ENCODE assay signal across 8 cellular contexts in the genomic region with DNA sequence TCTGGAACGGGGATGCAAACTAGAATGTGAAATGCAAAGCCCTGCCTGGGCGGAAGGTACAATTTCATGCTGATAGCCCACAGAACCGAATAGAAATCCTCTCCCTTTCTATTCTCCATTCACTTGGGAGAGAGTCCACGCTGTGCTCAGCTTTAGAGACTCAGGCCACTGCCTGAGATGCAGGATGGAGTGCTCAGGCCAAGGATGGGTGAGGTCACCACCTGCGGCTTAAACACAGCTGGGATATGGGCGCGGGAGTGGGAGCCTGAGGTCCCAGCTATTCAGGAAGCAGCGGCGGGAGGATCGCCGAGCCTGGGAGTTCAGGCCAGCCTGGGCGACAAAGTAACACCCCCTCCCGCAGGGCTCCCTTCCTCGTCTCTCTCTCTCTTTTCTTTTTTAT.
DNase-seq lines count a peak whose midpoint lies in the region; ATAC-seq and TF ChIP-seq lines count a peak whose summit lies in the region.

No MANE protein-coding gene starts in this region.

- DNase-seq in activated naive CD4-positive, alpha-beta T cell treated with anti-CD3 and anti-CD28 coated beads, Interleukin-2, amount 10 ng/mL, durations not matched to agents 7 days and 5 days, result peak; percentile 23
- no peak for DNase-seq in activated naive CD4-positive, alpha-beta T cell treated with Interleukin-2 at 50 U/mL for 16 hours
- DNase-seq in amniotic epithelial cell (ENCODE audit: low read depth) (peak; percentile 49), skeletal muscle cell (ENCODE audit: low read depth) (no peak), erythroblast (lab: John Stamatoyannopoulos, UW) (no peak)

- H3K4me3 ChIP-seq in HUES6 (ENCODE audit: low read depth, low read length), result peak overlapping the region; percentile 54
- peak overlapping the region; percentile 99 for H3K4me3 ChIP-seq in iPS-18a (ENCODE audit: low read length)
- peak overlapping the region; percentile 84 for H3K4me3 ChIP-seq in skeletal muscle cell (ENCODE audit: low read depth, low read length)

- no peaks in the 10 kb centered on the region for H3K27me3 Mint-ChIP-seq in activated naive CD4-positive, alpha-beta T cell treated with anti-CD3 and anti-CD28 coated beads, Interleukin-2, amount 10 ng/mL, durations not matched to agents 7 days and 5 days

- H3K9me3 ChIP-seq in HUES6 (ENCODE audit: control insufficient read depth, insufficient read depth, low read depth, low read length), result no peaks in the 10 kb centered on the region
- H3K9me3 ChIP-seq in iPS-18a (ENCODE audit: control insufficient read depth, low read depth, low read length), result no peaks in the 10 kb centered on the region

- H3K9me3 Mint-ChIP-seq in activated naive CD4-positive, alpha-beta T cell treated with anti-CD3 and anti-CD28 coated beads, Interleukin-2, amount 10 ng/mL, durations not matched to agents 7 days and 5 days, result peaks cover 33% of the 10 kb centered on the region

- H3K27me3 ChIP-seq in HUES6 (ENCODE audit: control insufficient read depth, insufficient read depth, low read length) (no peaks in the 10 kb centered on the region), iPS-18a (ENCODE audit: control insufficient read depth, insufficient read depth, low read length) (peaks cover 21% of the 10 kb centered on the region)

- CTCF ChIA-PET in activated naive CD4-positive, alpha-beta T cell treated with anti-CD3 and anti-CD28 coated beads, Interleukin-2, amount 10 ng/mL, durations not matched to agents 7 days and 5 days (lab: Charles Lee), result no interaction called here

- no peak for ATAC-seq in HG02763 (IDR thresholded peaks at IDR 0.05; ENCODE audit: unreplicated experiment)

- H3K27ac Mint-ChIP-seq in activated naive CD4-positive, alpha-beta T cell treated with anti-CD3 and anti-CD28 coated beads, Interleukin-2, amount 10 ng/mL, durations not matched to agents 7 days and 5 days, result peak overlapping the region; percentile 2

- H3K27ac ChIP-seq in HUES6 (ENCODE audit: low read depth, low read length) (no peak overlapping the region), iPS-18a (ENCODE audit: low read length) (no peak overlapping the region)

- H3K36me3 ChIP-seq in HUES6 (ENCODE audit: control insufficient read depth, insufficient read depth, low read length), result peaks cover 7% of the 10 kb centered on the region
- no peaks in the 10 kb centered on the region for H3K36me3 ChIP-seq in iPS-18a (ENCODE audit: control insufficient read depth, low read depth, low read length)

- H3K36me3 Mint-ChIP-seq in activated naive CD4-positive, alpha-beta T cell treated with anti-CD3 and anti-CD28 coated beads, Interleukin-2, amount 10 ng/mL, durations not matched to agents 7 days and 5 days, result peaks cover 42% of the 10 kb centered on the region

- peak overlapping the region; percentile 89 for H3K4me3 Mint-ChIP-seq in activated naive CD4-positive, alpha-beta T cell treated with anti-CD3 and anti-CD28 coated beads, Interleukin-2, amount 10 ng/mL, durations not matched to agents 7 days and 5 days

- peaks cover 19% of the 10 kb centered on the region for H3K4me1 Mint-ChIP-seq in activated naive CD4-positive, alpha-beta T cell treated with anti-CD3 and anti-CD28 coated beads, Interleukin-2, amount 10 ng/mL, durations not matched to agents 7 days and 5 days

- H3K4me1 ChIP-seq in HUES6 (ENCODE audit: control insufficient read depth, insufficient read depth, low read length), result 0 out of 2 replicates have a peak, but pooled peaks cover 4% of the 10 kb centered on the region
- H3K4me1 ChIP-seq in iPS-18a (ENCODE audit: control insufficient read depth, low read depth, low read length), result peaks cover 5% of the 10 kb centered on the region

- no peak overlapping the region for H3K9ac ChIP-seq in HUES6 (ENCODE audit: low read length)
- no peak overlapping the region for H3K9ac ChIP-seq in iPS-18a (ENCODE audit: low read length)

- no peak for TF ChIP-seq POLR2A in erythroblast (IDR thresholded peaks at IDR 0.05; ENCODE audit: low read length)

Comparison
In these comparisons a context has a peak if more than half of its experiments do, and no peak if none do; other contexts are left out.
1. DNase-seq: peak in activated naive CD4-positive, alpha-beta T cell treated with anti-CD3 and anti-CD28 coated beads, Interleukin-2, amount 10 ng/mL, durations not matched to agents 7 days and 5 days (single experiment) and amniotic epithelial cell (single experiment); none in activated naive CD4-positive, alpha-beta T cell treated with Interleukin-2 at 50 U/mL for 16 hours (single experiment), skeletal muscle cell (single experiment) and erythroblast (0 of 2).
2. Peak in every context shown above with its lines, with median percentiles within 50 percentile points of each other: H3K4me3 ChIP-seq.